Comparison of ENCODE assay signal across 2 cellular contexts in genomic region chr19:53424968-53425597, GRCh38.
A peak's percentile ranks its signal among the peaks of the same experiment; 100 is the strongest.
TF ChIP-seq lines count a peak whose summit lies in the region.

No MANE protein-coding gene starts in this region.

TF ChIP-seq in GM12891, 5 proteins besides CTCF, POLR2A, EP300 and RAD21:
- TF ChIP-seq SPI1 (IDR thresholded peaks at IDR 0.05; ENCODE audit: low read depth, low read length) (no peak), PAX5 (IDR thresholded peaks at IDR 0.05; ENCODE audit: insufficient read depth, low read length, severe bottlenecking) (no peak), POLR2AphosphoS5 (IDR thresholded peaks at IDR 0.05; ENCODE audit: low read depth, low read length) (no peak), POU2F2 (IDR thresholded peaks at IDR 0.05; ENCODE audit: low read depth, low read length) (no peak), TAF1 (IDR thresholded peaks at IDR 0.05; ENCODE audit: low read depth, low read length) (no peak)

TF ChIP-seq in H1, 55 proteins besides CTCF, POLR2A, EP300 and RAD21:
- TF ChIP-seq CREB1 (IDR thresholded peaks at IDR 0.05) (0 out of 2 replicates have a peak, but pooled peaks have one; percentile 13), PHF8 (conservative IDR thresholded peaks at IDR 0.05; ENCODE audit: low read depth, low read length) (no peak), EGR1 (IDR thresholded peaks at IDR 0.05; ENCODE audit: borderline replicate concordance, low read depth, low read length) (peak; percentile 70; the same call in 1 of the 2 replicates), SP1 (IDR thresholded peaks at IDR 0.05; ENCODE audit: low read depth, low read length) (0 out of 2 replicates have a peak, but pooled peaks have one; percentile 24), MAX (IDR thresholded peaks at IDR 0.05) (peak; percentile 24; the same call in 1 of the 2 replicates), YY1 (IDR thresholded peaks at IDR 0.05; ENCODE audit: low read depth, low read length) (0 out of 2 replicates have a peak, but pooled peaks have one; percentile 11), ATF2 (IDR thresholded peaks at IDR 0.05; ENCODE audit: low read length) (no peak)
